ENCODE assay signal across 1 cellular context in genomic region chr16:86563489-86564345, GRCh38.
A peak's percentile ranks its signal among the peaks of the same experiment; 100 is the strongest.
TF ChIP-seq lines count a peak whose summit lies in the region.

No MANE protein-coding gene starts in this region.

TF ChIP-seq in endothelial cell of umbilical vein, 7 proteins besides CTCF, POLR2A, EP300 and RAD21:
- TF ChIP-seq MYC (IDR thresholded peaks at IDR 0.05; ENCODE audit: low read depth, low read length) (no peak), FOS (IDR thresholded peaks at IDR 0.05; ENCODE audit: borderline replicate concordance, insufficient read depth, low read length) (no peak), POLR2AphosphoS5 (IDR thresholded peaks at IDR 0.05; ENCODE audit: insufficient read depth, low read depth, low read length) (peak; percentile 47), MAX (IDR thresholded peaks at IDR 0.05; ENCODE audit: insufficient read depth, insufficient read length) (no peak), EZH2 (IDR thresholded peaks at IDR 0.05; ENCODE audit: borderline replicate concordance, low read depth, low read length, severe bottlenecking) (no peak), JUN (IDR thresholded peaks at IDR 0.05; ENCODE audit: borderline replicate concordance, insufficient read depth, insufficient read length, low read depth) (no peak)
TF ChIP-seq in endothelial cell of umbilical vein: peak in this region for 1.
